In genomic region chr4:19615086-19615689, GRCh38 we compare ENCODE assay signal across 17 cellular contexts.
"Had no signal": no experiment of that assay in that cellular context is flagged by ENCODE, and none has a peak within 500 bp of the region (broad histone marks: within the 10 kb centered on the region; RNA-seq: fewer than 3 reads in every experiment).

No MANE protein-coding gene starts in this region.

- H3K27ac ChIP-seq: brain microvascular endothelial cell, epithelial cell of prostate, thyroid gland, uterus had no signal

- H3K4me1 ChIP-seq: thyroid gland, uterus had no signal

- DNase-seq: activated CD4-positive, CD25-positive, alpha-beta regulatory T cell treated with anti-CD3 and anti-CD28 coated beads, Interleukin-2, amount 50 U/mL, for 72 hours; activated naive CD4-positive, alpha-beta T cell treated with Interleukin-2 at 50 U/mL for 16 hours; anterior cingulate cortex; brain microvascular endothelial cell; cerebellar nuclear complex; effector memory CD8-positive, alpha-beta T cell; foreskin melanocyte; kidney glomerular epithelial cell; left ventricle myocardium superior; mesenchymal stem cell; occipital lobe; stimulated activated CD4-positive, alpha-beta T cell treated with anti-CD3 and anti-CD28 coated beads, Interleukin-2, amount 100 ng/mL, for 48 hours; thyroid gland; uterus had no signal

- H3K4me3 ChIP-seq: thyroid gland, uterus had no signal

- H3K27me3 ChIP-seq: brain microvascular endothelial cell, thyroid gland, uterus had no signal

- ATAC-seq: activated T-helper 17 cell treated with anti-CD3 and anti-CD28 coated beads, Interleukin-2, amount 50 U/mL, for 72 hours; effector memory CD8-positive, alpha-beta T cell; left ventricle myocardium superior; stimulated activated memory B cell treated with anti-CD40 and anti-IgM and Interleukin-4, amounts not matched to agents 10 μg/mL and 1 μg/mL and 100 μg/mL, for 72 hours had no signal

- H3K36me3 ChIP-seq: brain microvascular endothelial cell, thyroid gland, uterus had no signal

- H3K9me3 ChIP-seq: thyroid gland had no signal
